In genomic region chr17:50221500-50222480, GRCh38 we compare ENCODE assay signal across 10 cellular contexts. TPM values are rescaled to one million over a fixed set of nuclear protein-coding genes. Genes with fewer than 3 reads are reported as not detected.
DNase-seq lines count a peak whose midpoint lies in the region; ATAC-seq, FAIRE-seq and TF ChIP-seq lines count a peak whose summit lies in the region.
"Had no signal": no experiment of that assay in that cellular context is flagged by ENCODE, and none has a peak within 500 bp of the region (broad histone marks: within the 10 kb centered on the region; RNA-seq: fewer than 3 reads in every experiment).

No MANE protein-coding gene starts in this region.

- ATAC-seq in SK-N-SH treated with all-trans-retinoic acid at 6 μM for 48 hours (peak; percentile 35), heart left ventricle (peak; percentile 17 to 76 (median 53)), HG02588 (IDR thresholded peaks at IDR 0.05; ENCODE audit: unreplicated experiment) (no peak)

- H3K4me1 ChIP-seq in heart left ventricle = peaks cover 0 to 51% (median 14%) of the 10 kb centered on the region in 12 donors
- peaks cover 45% of the 10 kb centered on the region for H3K4me1 ChIP-seq in stomach smooth muscle (ENCODE audit: control insufficient read depth, insufficient read depth, low read length)

- 0 out of 2 replicates have a peak, but pooled peaks have one; percentile 7 for TF ChIP-seq POLR2A in H54 (IDR thresholded peaks at IDR 0.05; ENCODE audit: low read depth, low read length)
- no peak for TF ChIP-seq POLR2A in heart left ventricle (IDR thresholded peaks at IDR 0.05)

- intact Hi-C loops in heart left ventricle (cut with DNase I) = no loop called here

- H3K27ac ChIP-seq in heart left ventricle = peak overlapping the region in 9 of 12 donors; percentile 8 to 49 (median 27)
- peak overlapping the region; percentile 55 for H3K27ac ChIP-seq in stomach smooth muscle (ENCODE audit: low read length)
- H3K27ac ChIP-seq: KMS-11 had no signal

- H3K4me3 ChIP-seq in heart left ventricle (no peak overlapping the region), stomach smooth muscle (ENCODE audit: low read length in 2 of 2) (peak overlapping the region in 1 of 2 donors; percentile 22)

- 65 to 73% (median 70%) methylated on average over 10 of the region's 10 CpGs for WGBS in heart left ventricle, 4 donors

- peak overlapping the region in 1 of 2 donors; percentile 13 for H3K9ac ChIP-seq in stomach smooth muscle (ENCODE audit: low read length in 2 of 2)
- H3K9ac ChIP-seq: KMS-11 had no signal

- no peak for FAIRE-seq in H54 (lab: Jason Lieb, UNC)

- no peak for DNase-seq in H54 (ENCODE audit: insufficient read length, low spot score)
- DNase-seq in heart left ventricle = peak in 1 of 5 donors; percentile 43
- no peak for DNase-seq in NCI-H1930 (lab: John Stamatoyannopoulos, UW)
- no peak for DNase-seq in GM19238 (ENCODE audit: insufficient read length, low spot score)
- DNase-seq in NCI-H82 treated with DMSO at 0.1 percent for 48 hours (lab: John Stamatoyannopoulos, UW; ENCODE audit: unreplicated experiment) = no peak
- DNase-seq: stimulated activated CD4-positive, alpha-beta T cell treated with anti-CD3 and anti-CD28 coated beads, Interleukin-1b, Interleukin-23, amount 100 ng/mL, for 48 hours had no signal

- H3K9me3 ChIP-seq in heart left ventricle (peaks cover 0 to 8% (median 0%) of the 10 kb centered on the region in 12 donors), stomach smooth muscle (ENCODE audit: control insufficient read depth in 2 of 2, low read length in 2 of 2) (no peaks in the 10 kb centered on the region)

- no peaks in the 10 kb centered on the region for H3K36me3 ChIP-seq in heart left ventricle
- no peaks in the 10 kb centered on the region for H3K36me3 ChIP-seq in stomach smooth muscle (ENCODE audit: control insufficient read depth in 2 of 2, insufficient read depth in 2 of 2, low read length in 2 of 2)

- H3K27me3 ChIP-seq in heart left ventricle = peaks cover 0 to 2% (median 0%) of the 10 kb centered on the region in 9 donors
- H3K27me3 ChIP-seq in stomach smooth muscle (ENCODE audit: control insufficient read depth in 1 of 2, insufficient read depth in 2 of 2, low read length in 2 of 2) = no peaks in the 10 kb centered on the region

- TF ChIP-seq CTCF in heart left ventricle (IDR thresholded peaks at IDR 0.05) = no peak

TF ChIP-seq in SK-N-SH treated with all-trans-retinoic acid at 6 μM for 48 hours, 23 proteins besides CTCF, POLR2A, EP300 and RAD21:
- TF ChIP-seq ZNF70 (CRISPR knock-in tag; IDR thresholded peaks at IDR 0.05) (no peak), ARNTL (CRISPR knock-in tag; IDR thresholded peaks at IDR 0.05; ENCODE audit: borderline replicate concordance, low read depth) (no peak), POU6F1 (CRISPR knock-in tag; IDR thresholded peaks at IDR 0.05; ENCODE audit: borderline replicate concordance, low read depth) (no peak), ISL1 (CRISPR knock-in tag; IDR thresholded peaks at IDR 0.05) (no peak)

RNA-seq across cellular contexts. Expression of gene COL1A1, which starts 20.4 kb away (rescaled TPM):
- 100 to 1,000 TPM in 3 of 9 donors, 10 to 100 TPM in 6; 10.2 to 897 (median 55.4) TPM for total RNA-seq in heart left ventricle
- polyA plus RNA-seq in heart left ventricle = 100 to 1,000 TPM in 1 of 2 donors, 10 to 100 TPM in 1; 17.2 to 109 TPM

RNA-seq across cellular contexts. Expression of gene TMEM92, which starts 52.5 kb away (rescaled TPM):
- total RNA-seq in heart left ventricle = not detected
- polyA plus RNA-seq in heart left ventricle = under 1 TPM in 1 of 2 donors, not detected in 1; 0.11 TPM

RNA-seq across cellular contexts. Expression of gene SGCA, which starts 56.0 kb away (rescaled TPM):
- total RNA-seq in heart left ventricle = 100 to 1,000 TPM; 110 to 224 (median 151) TPM
- 100 to 1,000 TPM in 1 of 2 donors, 10 to 100 TPM in 1; 96.5 to 225 TPM for polyA plus RNA-seq in heart left ventricle
